In genomic region chr2:191688934-191689695, GRCh38 we compare ENCODE assay signal across 10 cellular contexts. TPM values are rescaled to one million over a fixed set of nuclear protein-coding genes. Genes with fewer than 3 reads are reported as not detected.
DNase-seq lines count a peak whose midpoint lies in the region; ATAC-seq and TF ChIP-seq lines count a peak whose summit lies in the region.
"Had no signal": no experiment of that assay in that cellular context is flagged by ENCODE, and none has a peak within 500 bp of the region (broad histone marks: within the 10 kb centered on the region; RNA-seq: fewer than 3 reads in every experiment).

No MANE protein-coding gene starts in this region.

- H3K4me3 ChIP-seq in ovary, result no peak overlapping the region
- H3K4me3 ChIP-seq: Peyer's patch, uterus had no signal

- no peaks in the 10 kb centered on the region for H3K4me1 ChIP-seq in ovary (ENCODE audit: insufficient read depth)

- H3K36me3 ChIP-seq in ovary, result no peaks in the 10 kb centered on the region
- H3K36me3 ChIP-seq: uterus had no signal

- no peak for TF ChIP-seq EP300 in ovary (IDR thresholded peaks at IDR 0.05)

- no peak for TF ChIP-seq CTCF in ovary (IDR thresholded peaks at IDR 0.05)

- TF ChIP-seq POLR2A in ovary (IDR thresholded peaks at IDR 0.05), result no peak

- DNase-seq in ACHN (peak; percentile 72), HS-5 (ENCODE audit: low read depth) (peak; percentile 93), amniotic epithelial cell (ENCODE audit: low read depth) (peak; percentile 83), left colon (no peak), Right ventricle myocardium inferior (ENCODE audit: missing footprints) (no peak), ovary (no peak), posterior cingulate gyrus (no peak)
- DNase-seq: Peyer's patch, uterus had no signal

- no peaks in the 10 kb centered on the region for H3K9me3 ChIP-seq in ovary
- H3K9me3 ChIP-seq: Peyer's patch, uterus had no signal

- ATAC-seq in left colon, result peak; percentile 93
- no peak for ATAC-seq in Right ventricle myocardium inferior
- no peak for ATAC-seq in HG02885 (IDR thresholded peaks at IDR 0.05; ENCODE audit: poor library complexity, unreplicated experiment)

- H3K27me3 ChIP-seq in ovary, result no peaks in the 10 kb centered on the region
- H3K27me3 ChIP-seq: Peyer's patch, uterus had no signal

- intact Hi-C loops in left colon (cut with DNase I, micrococcal nuclease) (no loop called here), Right ventricle myocardium inferior (cut with DNase I) (no loop called here), ovary (cut with DNase I) (no loop called here), posterior cingulate gyrus (cut with DNase I) (no loop called here)

- H3K27ac ChIP-seq in ovary, result no peak overlapping the region

- 72 to 77% (median 76%) methylated on average over 2 of the region's 2 CpGs for WGBS in ovary, 3 donors

- in situ Hi-C loops in ACHN (cut with HindIII; ENCODE audit: low pct_ligation_motif_present, low pct_unique_long_range_greater_than_20kb, low sequenced_read_pairs), result loop anchor here (25.0 kb wide), 1 partner anchor 127 kb away; no protein-coding TSS in a partner anchor

RNA-seq across cellular contexts. Expression of gene NABP1, which starts 11.2 kb away (rescaled TPM):
- 10 to 100 TPM; 19.0 to 28.0 TPM for total RNA-seq in left colon
- total RNA-seq in Right ventricle myocardium inferior, result 5.1 TPM
- 10 to 100 TPM; 11.4 to 17.6 (median 13.4) TPM for total RNA-seq in ovary
- 10 to 100 TPM in 1 of 2 donors, 1 to 10 TPM in 1; 5.3 to 19.1 TPM for polyA plus RNA-seq in ovary

Comparison
In these comparisons a context has a peak if more than half of its experiments do, and no peak if none do; other contexts are left out.
1. DNase-seq: peak in ACHN (single experiment), HS-5 (single experiment) and amniotic epithelial cell (single experiment); none in left colon (0 of 2), Right ventricle myocardium inferior (single experiment), ovary (0 of 5) and posterior cingulate gyrus (0 of 10).